8 cellular contexts compared by ENCODE assay signal in genomic region chr6:113995632-113996031, GRCh38.
DNase-seq lines count a peak whose midpoint lies in the region; ATAC-seq and TF ChIP-seq lines count a peak whose summit lies in the region.

No MANE protein-coding gene starts in this region.

- TF ChIP-seq CTCF in GM20000 (IDR thresholded peaks at IDR 0.05; ENCODE audit: extremely low read depth, missing control alignments), result no peak

- peak; percentile 98 for DNase-seq in HCEC 1CT
- DNase-seq in NCI-H774 (lab: John Stamatoyannopoulos, UW), result peak; percentile 91
- DNase-seq in epidermal melanocyte (ENCODE audit: insufficient read length, low spot score), result peak; percentile 62
- DNase-seq in non-pigmented ciliary epithelial cell (ENCODE audit: low read depth), result peak; percentile 96
- DNase-seq in GDM1 (lab: John Stamatoyannopoulos, UW), result no peak
- no peak for DNase-seq in GM20000 (ENCODE audit: low spot score)

- ATAC-seq in HG02642 (IDR thresholded peaks at IDR 0.05; ENCODE audit: poor library complexity, unreplicated experiment) (no peak), HG02970 (IDR thresholded peaks at IDR 0.05; ENCODE audit: low FRiP score, unreplicated experiment) (no peak)

Comparison
In these comparisons a context has a peak if more than half of its experiments do, and no peak if none do; other contexts are left out.
1. DNase-seq: peak in HCEC 1CT (single experiment), NCI-H774 (single experiment), epidermal melanocyte (single experiment) and non-pigmented ciliary epithelial cell (single experiment); none in GDM1 (single experiment) and GM20000 (single experiment).